ENCODE assay signal across 11 cellular contexts in genomic region chr12:14936224-14936861, GRCh38. TPM values are rescaled to one million over a fixed set of nuclear protein-coding genes. Genes with fewer than 3 reads are reported as not detected.
A peak's percentile ranks its signal among the peaks of the same experiment; 100 is the strongest.
DNase-seq lines count a peak whose midpoint lies in the region; ATAC-seq and TF ChIP-seq lines count a peak whose summit lies in the region.
"Had no signal": no experiment of that assay in that cellular context is flagged by ENCODE, and none has a peak within 500 bp of the region (broad histone marks: within the 10 kb centered on the region; RNA-seq: fewer than 3 reads in every experiment).

No MANE protein-coding gene starts in this region.

- DNase-seq in HT1080 (ENCODE audit: low read depth) (peak; percentile 21), body of pancreas (peak; percentile 51 to 79 (median 66)), GM10248 (ENCODE audit: extremely low spot score) (no peak), NCI-H2029 treated with DMSO at 0.1 percent for 48 hours (lab: John Stamatoyannopoulos, UW) (no peak), DMS153 treated with DMSO at 0.1 percent for 48 hours (lab: John Stamatoyannopoulos, UW; ENCODE audit: unreplicated experiment) (no peak)
- DNase-seq in naive thymus-derived CD4-positive, alpha-beta T cell: no peak
- DNase-seq: activated T-cell treated with anti-CD3 and anti-CD28 coated beads for 4 hours; effector memory CD4-positive, alpha-beta T cell; NCI-H187 treated with DMSO at 0.1 percent for 48 hours had no signal

- peaks cover 19% of the 10 kb centered on the region for H3F3A ChIP-seq in DOHH2 (ENCODE audit: control insufficient read depth, insufficient read depth)

- no peak overlapping the region for H3K4me2 ChIP-seq in DOHH2 (ENCODE audit: low read length)

- no peaks in the 10 kb centered on the region for H3K9me2 ChIP-seq in DOHH2 (replicated peaks; ENCODE audit: control insufficient read depth, low read length)

- H3K27ac ChIP-seq in DOHH2 (ENCODE audit: low read depth, low read length): no peak overlapping the region
- peak overlapping the region; percentile 14 to 85 (median 78) for H3K27ac ChIP-seq in body of pancreas
- no peak overlapping the region for H3K27ac ChIP-seq in naive thymus-derived CD4-positive, alpha-beta T cell (ENCODE audit: low read depth, low read length)

- peak overlapping the region in 8 of 9 donors; percentile 14 to 93 (median 83) for H3K27ac Mint-ChIP-seq in naive thymus-derived CD4-positive, alpha-beta T cell

- H3K9me3 ChIP-seq in DOHH2 (ENCODE audit: control insufficient read depth, insufficient read depth, low read length) (peaks cover 6% of the 10 kb centered on the region; the same call in 1 of the 2 replicates), body of pancreas (no peaks in the 10 kb centered on the region)
- no peaks in the 10 kb centered on the region for H3K9me3 ChIP-seq in naive thymus-derived CD4-positive, alpha-beta T cell (ENCODE audit: control insufficient read depth in 2 of 3, low read length in 3 of 3)

- H3K4me1 ChIP-seq in DOHH2 (ENCODE audit: control insufficient read depth, low read length) (peaks cover 24% of the 10 kb centered on the region), body of pancreas (peaks cover 75% of the 10 kb centered on the region)
- peaks cover 0 to 22% of the 10 kb centered on the region in 2 donors for H3K4me1 ChIP-seq in naive thymus-derived CD4-positive, alpha-beta T cell (ENCODE audit: control insufficient read depth in 2 of 2, insufficient read depth in 2 of 2, low read length in 2 of 2)

- POLR2A ChIA-PET in naive thymus-derived CD4-positive, alpha-beta T cell (lab: Charles Lee): interaction anchor here (0.8 to 8.0 kb wide), 11 partner anchors 9 to 164 kb away, joined by 3 to 60 read pairs (median 5); partner anchors contain the start of gene ARHGDIB
- POLR2A ChIA-PET in GM10248 (lab: Yijun Ruan, JAX): no interaction called here

- H4K20me1 ChIP-seq in DOHH2 (ENCODE audit: control insufficient read depth, insufficient read depth, low read depth, low read length): no peaks in the 10 kb centered on the region

- H3K4me3 ChIP-seq in DOHH2 (ENCODE audit: low read length) (no peak overlapping the region), body of pancreas (no peak overlapping the region)
- H3K4me3 ChIP-seq in naive thymus-derived CD4-positive, alpha-beta T cell (ENCODE audit: low read length): no peak overlapping the region

- H3K36me3 Mint-ChIP-seq in naive thymus-derived CD4-positive, alpha-beta T cell: peaks cover 31 to 78% (median 63%) of the 10 kb centered on the region in 5 donors

- no peak overlapping the region for H3K4me3 Mint-ChIP-seq in naive thymus-derived CD4-positive, alpha-beta T cell

- CTCF ChIA-PET in naive thymus-derived CD4-positive, alpha-beta T cell (lab: Charles Lee): interaction anchor here (0.7 to 5.0 kb wide), 8 partner anchors 11 to 88 kb away, joined by 3 to 30 read pairs (median 6); partner anchors contain the start of gene ARHGDIB
- CTCF ChIA-PET in GM10248 (lab: Yijun Ruan, JAX): interaction anchor here (0.6 to 1.8 kb wide), 8 partner anchors 15 to 235 kb away, joined by 3 to 5 read pairs (median 3); no protein-coding TSS in a partner anchor

- H3K27me3 Mint-ChIP-seq in naive thymus-derived CD4-positive, alpha-beta T cell: no peaks in the 10 kb centered on the region

- peak; percentile 24 for ATAC-seq in body of pancreas
- no peak for ATAC-seq in naive thymus-derived CD4-positive, alpha-beta T cell
- ATAC-seq: right cardiac atrium had no signal

- 42 to 52% methylated on average over 6 of the region's 6 CpGs for WGBS in body of pancreas, 2 donors

- peaks cover 28 to 77% (median 64%) of the 10 kb centered on the region in 7 donors for H3K4me1 Mint-ChIP-seq in naive thymus-derived CD4-positive, alpha-beta T cell

- H3K36me3 ChIP-seq in DOHH2 (ENCODE audit: control insufficient read depth, low read length) (peaks cover 31% of the 10 kb centered on the region), body of pancreas (replicated peaks in 1 of 2; ENCODE audit: insufficient read depth in 1 of 2, low read depth in 2 of 2) (no peaks in the 10 kb centered on the region)
- H3K36me3 ChIP-seq in naive thymus-derived CD4-positive, alpha-beta T cell (ENCODE audit: control insufficient read depth in 2 of 3, insufficient read depth in 3 of 3, low read length in 3 of 3): peaks cover 8 to 49% (median 21%) of the 10 kb centered on the region in 3 experiments

- no peak for TF ChIP-seq POLR2A in body of pancreas (IDR thresholded peaks at IDR 0.05)

- peaks cover 0 to 3% (median 0%) of the 10 kb centered on the region in 11 donors for H3K9me3 Mint-ChIP-seq in naive thymus-derived CD4-positive, alpha-beta T cell

- no peaks in the 10 kb centered on the region for H3K27me3 ChIP-seq in DOHH2 (ENCODE audit: control insufficient read depth, low read length)
- no peaks in the 10 kb centered on the region for H3K27me3 ChIP-seq in body of pancreas
- no peaks in the 10 kb centered on the region for H3K27me3 ChIP-seq in naive thymus-derived CD4-positive, alpha-beta T cell (ENCODE audit: control insufficient read depth in 2 of 2, insufficient read depth in 2 of 2, low read length in 2 of 2)

- no peaks in the 10 kb centered on the region for H3K79me2 ChIP-seq in DOHH2 (ENCODE audit: control insufficient read depth, low read length)

- TF ChIP-seq CTCF in DOHH2 (IDR thresholded peaks at IDR 0.05; ENCODE audit: low read depth, low read length, poor library complexity, severe bottlenecking) (peak; percentile 21), body of pancreas (IDR thresholded peaks at IDR 0.05) (peak in 6 of 7 experiments; percentile 39 to 63 (median 51)), GM10248 (IDR thresholded peaks at IDR 0.05; ENCODE audit: control extremely low read depth, extremely low read depth, low read depth, missing control alignments) (no peak)

- intact Hi-C loops in body of pancreas (cut with DNase I): no loop called here
- intact Hi-C loops in naive thymus-derived CD4-positive, alpha-beta T cell (cut with micrococcal nuclease): no loop called here

RNA-seq across cellular contexts. Expression of gene ERP27, which starts 2.0 kb away (rescaled TPM):
- 0.03 TPM in 1 of 2 replicates, not detected in the other for total RNA-seq in HT1080 (2014; rRNA removed; shearing (Covaris generic))
- polyA plus RNA-seq in HT1080 (2015; cell fraction: cytosol; rRNA removed): 0.11 TPM in 1 of 2 replicates, not detected in the other
- not detected in 2 replicates for polyA plus RNA-seq in HT1080 (2015; cell fraction: nucleus; rRNA removed)
- 100 to 1,000 TPM in 1 of 2 donors, 10 to 100 TPM in 1; 79.1 to 131 TPM for total RNA-seq in body of pancreas
- total RNA-seq in naive thymus-derived CD4-positive, alpha-beta T cell: 10 to 100 TPM; 12.6 to 20.3 (median 19.1) TPM
- polyA plus RNA-seq in naive thymus-derived CD4-positive, alpha-beta T cell: 1 to 10 TPM; 5.6 to 5.8 TPM

RNA-seq across cellular contexts. Expression of gene ARHGDIB, which starts 25.1 kb away (rescaled TPM):
- 140 and 167 TPM in 2 replicates for total RNA-seq in HT1080 (2014; rRNA removed; shearing (Covaris generic))
- 119 and 121 TPM in 2 replicates for polyA plus RNA-seq in HT1080 (2015; cell fraction: cytosol; rRNA removed)
- polyA plus RNA-seq in HT1080 (2015; cell fraction: nucleus; rRNA removed): 54.1 and 70.9 TPM in 2 replicates
- total RNA-seq in body of pancreas: 10 to 100 TPM; 19.8 to 36.6 TPM
- 1,000 to 10,000 TPM in 1 of 5 experiments, 100 to 1,000 TPM in 4; 776 to 1,263 (median 833) TPM for total RNA-seq in naive thymus-derived CD4-positive, alpha-beta T cell
- 1,000 to 10,000 TPM; 3,273 to 3,336 TPM for polyA plus RNA-seq in naive thymus-derived CD4-positive, alpha-beta T cell

RNA-seq across cellular contexts. Expression of gene PDE6H, which starts 36.5 kb away (rescaled TPM):
- not detected in 2 replicates for total RNA-seq in HT1080 (2014; rRNA removed; shearing (Covaris generic))
- not detected in 2 replicates for polyA plus RNA-seq in HT1080 (2015; cell fraction: cytosol; rRNA removed)
- polyA plus RNA-seq in HT1080 (2015; cell fraction: nucleus; rRNA removed): not detected in 2 replicates
- total RNA-seq in body of pancreas: not detected
- 1 to 10 TPM in 1 of 5 experiments, not detected in 4; 2.7 TPM for total RNA-seq in naive thymus-derived CD4-positive, alpha-beta T cell
- not detected for polyA plus RNA-seq in naive thymus-derived CD4-positive, alpha-beta T cell
- total RNA-seq: right cardiac atrium had no signal
- polyA plus RNA-seq: right cardiac atrium had no signal

RNA-seq across cellular contexts. Expression of gene MGP, which starts 50.7 kb away (rescaled TPM):
- total RNA-seq in HT1080 (2014; rRNA removed; shearing (Covaris generic)): 0.23 and 0.90 TPM in 2 replicates
- 0.11 and 0.14 TPM in 2 replicates for polyA plus RNA-seq in HT1080 (2015; cell fraction: cytosol; rRNA removed)
- polyA plus RNA-seq in HT1080 (2015; cell fraction: nucleus; rRNA removed): 0.15 TPM in 1 of 2 replicates, not detected in the other
- total RNA-seq in body of pancreas: 100 to 1,000 TPM; 162 to 228 TPM
- 1 to 10 TPM in 2 of 5 experiments, under 1 TPM in 1, not detected in 2; 0.49 to 4.1 (median 1.7) TPM for total RNA-seq in naive thymus-derived CD4-positive, alpha-beta T cell
- polyA plus RNA-seq in naive thymus-derived CD4-positive, alpha-beta T cell: under 1 TPM in 1 of 2 donors, not detected in 1; 0.48 TPM

Comparison
In these comparisons a context has a peak if more than half of its experiments do, and no peak if none do; other contexts are left out.
1. H3K27ac ChIP-seq: peak in body of pancreas (4 of 4); none in DOHH2 (single experiment) and naive thymus-derived CD4-positive, alpha-beta T cell (single experiment).
2. DNase-seq: peak in HT1080 (single experiment) and body of pancreas (4 of 4); none in naive thymus-derived CD4-positive, alpha-beta T cell (0 of 9), GM10248 (single experiment), NCI-H2029 treated with DMSO at 0.1 percent for 48 hours (single experiment) and DMS153 treated with DMSO at 0.1 percent for 48 hours (single experiment).
3. RNA of gene ERP27, which starts 2.0 kb away (total RNA-seq): 79.1 to 131 TPM in body of pancreas and 12.6 to 20.3 TPM in naive thymus-derived CD4-positive, alpha-beta T cell; 0.03 TPM in HT1080; every median in the first group is over 10 times any median in the second.